In the genomic region with DNA sequence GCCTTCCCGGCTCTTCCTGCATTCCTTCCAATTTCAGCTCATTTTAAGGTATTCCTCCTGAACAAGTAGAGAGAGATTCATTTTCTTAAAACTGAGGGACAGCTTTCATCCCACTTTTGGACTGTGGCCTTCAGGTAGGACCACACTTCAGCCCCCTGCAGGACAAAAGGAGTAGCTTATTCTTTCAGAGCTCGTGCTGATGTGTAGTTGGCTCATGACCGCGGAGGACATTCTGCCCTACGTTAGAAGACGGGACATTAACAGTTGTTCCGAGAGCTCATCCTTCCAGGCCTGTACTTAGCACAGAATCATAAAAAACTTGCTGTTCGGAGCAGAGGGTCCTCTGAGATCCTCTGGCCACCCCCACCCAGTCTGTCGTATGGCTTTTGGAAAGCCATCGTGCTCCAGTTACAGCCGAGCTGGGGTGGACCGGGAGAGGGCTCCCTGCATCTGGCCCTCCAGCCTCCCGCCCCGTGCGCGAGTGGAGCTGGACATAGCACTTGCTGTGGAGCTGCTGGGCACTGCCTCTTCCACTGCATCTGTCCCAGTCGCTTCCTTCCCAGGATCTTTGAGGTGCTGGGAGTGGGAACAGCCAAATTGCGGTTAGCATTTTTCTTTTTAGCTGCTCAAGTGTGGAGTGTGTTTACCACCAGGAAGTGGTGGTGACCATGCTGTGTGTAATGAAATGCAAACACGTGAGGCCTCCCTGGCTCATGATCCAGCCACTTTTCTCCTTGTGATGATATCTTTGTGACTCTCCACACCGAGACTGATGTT, we compare ENCODE assay signal across 14 cellular contexts.
DNase-seq lines count a peak whose midpoint lies in the region; ATAC-seq, FAIRE-seq and TF ChIP-seq lines count a peak whose summit lies in the region.
"Had no signal": no experiment of that assay in that cellular context is flagged by ENCODE, and none has a peak within 500 bp of the region (broad histone marks: within the 10 kb centered on the region; RNA-seq: fewer than 3 reads in every experiment).

No MANE protein-coding gene starts in this region.

- peak overlapping the region in 1 of 3 experiments; percentile 15 for H3K27ac Mint-ChIP-seq in nephron
- H3K27ac Mint-ChIP-seq: activated T-helper 2 cell treated with anti-CD3 and anti-CD28 coated beads, Interferon-gamma antibody, Interleukin-2, Interleukin-4, amounts not matched to agents 10 μg/mL and 5 μg/mL and 100 μg/mL, durations not matched to agents 14 hours and 24 hours and 36 hours had no signal

- DNase-seq in BJ (ENCODE audit: low read depth) = peak; percentile 44
- peak; percentile 81 for DNase-seq in H7
- DNase-seq in bronchial epithelial cell (ENCODE audit: low read depth) = peak; percentile 44
- no peak for DNase-seq in GM19240 (ENCODE audit: insufficient read length, low spot score)
- no peak for DNase-seq in COLO668 (lab: John Stamatoyannopoulos, UW; ENCODE audit: unreplicated experiment)
- DNase-seq in stimulated activated CD4-positive, alpha-beta T cell treated with anti-CD3 and anti-CD28 coated beads, Interleukin-4, amount 100 ng/mL, for 1 hour = no peak
- DNase-seq: colonic mucosa, NCI-H146 had no signal

- no peaks in the 10 kb centered on the region for H3K36me3 Mint-ChIP-seq in nephron (ENCODE audit: low read depth)

- H3K36me3 ChIP-seq in BJ (ENCODE audit: control insufficient read depth, insufficient read depth, low read length) (no peaks in the 10 kb centered on the region; the same call in 1 of the 2 replicates), H7 (replicated peaks; ENCODE audit: control insufficient read depth, insufficient read depth, low read length) (no peaks in the 10 kb centered on the region), bronchial epithelial cell (ENCODE audit: control insufficient read depth, insufficient read depth, low read length) (peaks cover 4% of the 10 kb centered on the region)
- H3K36me3 ChIP-seq: colonic mucosa had no signal

- POLR2A ChIA-PET in BJ (lab: Charles Lee) = no interaction called here

- H3K27me3 ChIP-seq in BJ (ENCODE audit: control insufficient read depth, insufficient read depth, low read length) (no peaks in the 10 kb centered on the region), H7 (ENCODE audit: control insufficient read depth, insufficient read depth, low read length) (no peaks in the 10 kb centered on the region), bronchial epithelial cell (ENCODE audit: control insufficient read depth, insufficient read depth, low read length) (no peaks in the 10 kb centered on the region)
- H3K27me3 ChIP-seq: colonic mucosa, heart left ventricle had no signal

- H3K4me3 ChIP-seq in BJ (ENCODE audit: low read depth, low read length) = no peak overlapping the region
- H3K4me3 ChIP-seq in H7 (ENCODE audit: insufficient read depth, low read depth, low read length) = no peak overlapping the region
- H3K4me3 ChIP-seq in bronchial epithelial cell (ENCODE audit: low read depth, low read length) = no peak overlapping the region
- H3K4me3 ChIP-seq: colonic mucosa, heart left ventricle, skin epidermis had no signal

- peaks cover 3% of the 10 kb centered on the region for H3K27me3 Mint-ChIP-seq in nephron (ENCODE audit: low read depth)

- CTCF ChIA-PET in BJ (lab: Yijun Ruan, JAX) = interaction anchor here (0.7 to 1.3 kb wide), 5 partner anchors 10 to 214 kb away, joined by 3 read pairs; no protein-coding TSS in a partner anchor

- TF ChIP-seq CTCF in BJ (IDR thresholded peaks at IDR 0.05; ENCODE audit: insufficient read depth, low read depth, low read length) = no peak
- TF ChIP-seq CTCF in bronchial epithelial cell (IDR thresholded peaks at IDR 0.05; ENCODE audit: insufficient read depth, low read length, severe bottlenecking) = no peak
- TF ChIP-seq CTCF in nephron (IDR thresholded peaks at IDR 0.05; ENCODE audit: unreplicated experiment in 3 of 3) = peak in 2 of 3 experiments; percentile 9 to 14

- FAIRE-seq in bronchial epithelial cell (lab: Jason Lieb, UNC) = no peak

- no peaks in the 10 kb centered on the region for H3K9me3 Mint-ChIP-seq in nephron
- H3K9me3 Mint-ChIP-seq: activated T-helper 2 cell treated with anti-CD3 and anti-CD28 coated beads, Interferon-gamma antibody, Interleukin-2, Interleukin-4, amounts not matched to agents 10 μg/mL and 5 μg/mL and 100 μg/mL, durations not matched to agents 14 hours and 24 hours and 36 hours had no signal

- no peak for ATAC-seq in GM18907 (IDR thresholded peaks at IDR 0.05; ENCODE audit: unreplicated experiment)
- ATAC-seq: heart left ventricle, Panc1 had no signal

- no peaks in the 10 kb centered on the region for H3K4me1 Mint-ChIP-seq in nephron

- H3K4me3 Mint-ChIP-seq in nephron = no peak overlapping the region

Comparison
In these comparisons a context has a peak if more than half of its experiments do, and no peak if none do; other contexts are left out.
1. DNase-seq: peak in BJ (single experiment), H7 (single experiment) and bronchial epithelial cell (single experiment); none in GM19240 (single experiment), COLO668 (single experiment) and stimulated activated CD4-positive, alpha-beta T cell treated with anti-CD3 and anti-CD28 coated beads, Interleukin-4, amount 100 ng/mL, for 1 hour (single experiment).
2. CTCF ChIP-seq: peak in nephron (2 of 3); none in BJ (single experiment) and bronchial epithelial cell (single experiment).